Comparison of ENCODE assay signal across 20 cellular contexts in the genomic region with DNA sequence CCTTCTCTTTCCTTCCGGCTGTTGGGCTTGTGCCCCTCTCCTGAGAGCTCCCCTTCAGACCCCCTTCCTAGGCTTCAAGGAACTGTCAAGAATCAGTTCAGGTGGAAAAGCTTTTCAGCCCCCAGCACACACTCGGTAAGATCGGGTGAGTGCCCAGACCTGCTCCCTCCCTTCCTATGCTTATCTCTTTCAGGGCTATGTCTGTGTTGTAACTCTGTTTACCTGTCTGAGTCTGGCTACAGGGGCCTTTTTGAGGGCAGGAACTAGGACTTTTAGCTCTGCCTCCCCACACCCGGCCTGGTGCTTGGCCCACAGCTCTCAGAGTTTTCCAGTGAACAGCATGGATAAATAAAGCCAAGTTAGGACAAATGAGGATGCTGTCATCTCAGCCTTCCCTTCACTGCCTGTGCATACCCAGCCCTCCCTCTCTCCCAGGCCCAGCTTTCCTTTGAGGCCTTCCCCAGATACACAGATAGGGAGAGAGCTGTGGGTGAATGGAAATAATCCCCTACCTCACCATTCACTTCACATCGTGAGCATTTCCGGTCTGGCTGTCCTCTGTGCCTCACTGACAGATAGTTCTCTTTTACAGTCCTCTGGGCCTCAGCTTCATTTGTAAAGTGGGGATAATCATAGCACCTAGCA. TPM values are rescaled to one million over a fixed set of nuclear protein-coding genes. Genes with fewer than 3 reads are reported as not detected.
DNase-seq lines count a peak whose midpoint lies in the region; ATAC-seq, FAIRE-seq and TF ChIP-seq lines count a peak whose summit lies in the region.
"Had no signal": no experiment of that assay in that cellular context is flagged by ENCODE, and none has a peak within 500 bp of the region (broad histone marks: within the 10 kb centered on the region; RNA-seq: fewer than 3 reads in every experiment).

No MANE protein-coding gene starts in this region.

- DNase-seq in right cardiac atrium (no peak), Right ventricle myocardium superior (no peak), hepatocyte (ENCODE audit: low spot score) (no peak), prostate gland (ENCODE audit: low spot score) (no peak), NCI-H2029 treated with DMSO at 0.1 percent for 48 hours (lab: John Stamatoyannopoulos, UW) (no peak), GM12891 (ENCODE audit: insufficient read length, low spot score) (no peak)
- no peak for DNase-seq in activated effector memory CD4-positive, alpha-beta T cell treated with anti-CD3 and anti-CD28 coated beads, Interleukin-2, amount 50 U/mL, for 16 hours
- DNase-seq in activated CD4-positive, alpha-beta T cell treated with anti-CD3 and anti-CD28 coated beads for 4 hours = no peak
- DNase-seq: activated CD4-positive, alpha-beta T cell treated with anti-CD3 and anti-CD28 coated beads, Interleukin-2, amount 10 ng/mL, durations not matched to agents 24 days and 14 days; activated naive CD8-positive, alpha-beta T cell treated with anti-CD3 and anti-CD28 coated beads, Interleukin-2, amount 50 U/mL, for 24 hours; brain microvascular endothelial cell; GDM1; KBM-7; kidney glomerular epithelial cell; NCI-H187; NCI-H345; nephron progenitor cell; SHP77 treated with DMSO at 0.1 percent for 48 hours; T-cell had no signal

- TF ChIP-seq CTCF in hepatocyte (IDR thresholded peaks at IDR 0.05; ENCODE audit: poor library complexity) = no peak
- no peak for TF ChIP-seq CTCF in prostate gland (IDR thresholded peaks at IDR 0.05)

- H4K20me1 ChIP-seq in hepatocyte (ENCODE audit: insufficient read depth, poor library complexity, severe bottlenecking) = no peaks in the 10 kb centered on the region

- H3K9me3 ChIP-seq in right cardiac atrium (ENCODE audit: control insufficient read depth, low read length) (no peaks in the 10 kb centered on the region), hepatocyte (ENCODE audit: low read depth) (no peaks in the 10 kb centered on the region), prostate gland (no peaks in the 10 kb centered on the region)

- no peaks in the 10 kb centered on the region for H3K36me3 ChIP-seq in hepatocyte (replicated peaks; ENCODE audit: insufficient read depth, low read depth)
- no peaks in the 10 kb centered on the region for H3K36me3 ChIP-seq in prostate gland
- H3K36me3 ChIP-seq: brain microvascular endothelial cell had no signal

- H2AFZ ChIP-seq in hepatocyte = no peak overlapping the region

- TF ChIP-seq POLR2A in prostate gland (IDR thresholded peaks at IDR 0.05) (no peak), GM12891 (IDR thresholded peaks at IDR 0.05; ENCODE audit: low read depth, low read length) (no peak)

- H3K4me3 ChIP-seq in right cardiac atrium (ENCODE audit: low read length) (no peak overlapping the region), hepatocyte (no peak overlapping the region), prostate gland (no peak overlapping the region)
- H3K4me3 ChIP-seq: coronary artery had no signal

- H3K4me2 ChIP-seq in hepatocyte = no peak overlapping the region

- no peak for ATAC-seq in right cardiac atrium
- ATAC-seq in Right ventricle myocardium superior (ENCODE audit: poor library complexity) = no peak
- ATAC-seq: activated naive CD8-positive, alpha-beta T cell treated with anti-CD3 and anti-CD28 coated beads, Interleukin-2, amount 50 U/mL, for 24 hours; T-cell had no signal

- H3K27me3 ChIP-seq in right cardiac atrium (ENCODE audit: control insufficient read depth, insufficient read depth) (no peaks in the 10 kb centered on the region), hepatocyte (no peaks in the 10 kb centered on the region), prostate gland (replicated peaks; ENCODE audit: insufficient read depth) (no peaks in the 10 kb centered on the region)
- H3K27me3 ChIP-seq: brain microvascular endothelial cell had no signal

- H3K79me2 ChIP-seq in hepatocyte = no peaks in the 10 kb centered on the region

- 56% methylated on average over 6 of the region's 6 CpGs for WGBS in right cardiac atrium
- 35% methylated on average over 6 of the region's 6 CpGs for WGBS in hepatocyte (ENCODE audit: low lambda C conversion rate, missing lambda C conversion rate)
- 35% methylated on average over 6 of the region's 6 CpGs for WGBS in prostate gland

- no peaks in the 10 kb centered on the region for H3K9me2 ChIP-seq in hepatocyte (replicated peaks; ENCODE audit: insufficient read depth)

- no peak for FAIRE-seq in GM12891 (lab: Jason Lieb, UNC)

- intact Hi-C loops in right cardiac atrium (cut with DNase I) = loop anchor here (2.0 to 10.0 kb wide), 5 partner anchors 142 to 259 kb away; a partner anchor contains a TSS
- intact Hi-C loops in Right ventricle myocardium superior (cut with DNase I) = loop anchor here (5.0 kb wide), 1 partner anchor 257 kb away; no protein-coding TSS in a partner anchor
- intact Hi-C loops in prostate gland (cut with DNase I) = loop anchor here (5.0 to 10.0 kb wide), 2 partner anchors 229 to 257 kb away; a partner anchor contains a TSS

- H3K4me1 ChIP-seq in right cardiac atrium (ENCODE audit: control insufficient read depth, insufficient read depth, low read length) (peaks cover 3% of the 10 kb centered on the region), hepatocyte (ENCODE audit: insufficient read depth) (peaks cover 43% of the 10 kb centered on the region), prostate gland (replicated peaks) (peaks cover 19% of the 10 kb centered on the region)

- H3K27ac ChIP-seq in right cardiac atrium (ENCODE audit: low read length) (peak overlapping the region; percentile 22), hepatocyte (peak overlapping the region; percentile 49), prostate gland (peak overlapping the region; percentile 26 to 28)
- H3K27ac ChIP-seq: brain microvascular endothelial cell had no signal

TF ChIP-seq in GM12891, 5 proteins besides CTCF, POLR2A, EP300 and RAD21:
- TF ChIP-seq PAX5 (IDR thresholded peaks at IDR 0.05; ENCODE audit: insufficient read depth, low read length, severe bottlenecking) (no peak), SPI1 (IDR thresholded peaks at IDR 0.05; ENCODE audit: low read depth, low read length) (no peak), TAF1 (IDR thresholded peaks at IDR 0.05; ENCODE audit: low read depth, low read length) (no peak), POLR2AphosphoS5 (IDR thresholded peaks at IDR 0.05; ENCODE audit: low read depth, low read length) (no peak)

RNA-seq across cellular contexts. Expression of a gene that starts 5.7 kb away (rescaled TPM):
- total RNA-seq in right cardiac atrium (10 to 100 TPM; 50.9 to 68.3 (median 61.1) TPM), Right ventricle myocardium superior (89.8 TPM), hepatocyte (21.9 and 35.1 TPM in 2 replicates), prostate gland (10 to 100 TPM; 29.0 to 43.1 TPM)
- polyA plus RNA-seq in right cardiac atrium (54.7 TPM), hepatocyte (44.2 and 50.4 TPM in 2 replicates)
- 68.2 TPM for polyA plus RNA-seq in GM12891 (2012; ENCODE audit: low read depth, missing spikeins)
